1 cellular context compared by ENCODE assay signal in genomic region chr6:31008165-31008564, GRCh38.
TF ChIP-seq lines count a peak whose summit lies in the region.

No MANE protein-coding gene starts in this region.

TF ChIP-seq in H1, 55 proteins besides CTCF, POLR2A, EP300 and RAD21:
- TF ChIP-seq SUZ12 (IDR thresholded peaks at IDR 0.05; ENCODE audit: low read length) (no peak), E2F6 (IDR thresholded peaks at IDR 0.05) (no peak), POLR2AphosphoS5 (IDR thresholded peaks at IDR 0.05; ENCODE audit: low read depth, low read length) (no peak), CREB1 (IDR thresholded peaks at IDR 0.05) (no peak), SIN3A (conservative IDR thresholded peaks at IDR 0.05 in 1 of 2, IDR thresholded peaks at IDR 0.05 in 1 of 2; ENCODE audit: low read depth in 1 of 2, low read length in 2 of 2) (no peak)
- TF ChIP-seq, protein P1, sequence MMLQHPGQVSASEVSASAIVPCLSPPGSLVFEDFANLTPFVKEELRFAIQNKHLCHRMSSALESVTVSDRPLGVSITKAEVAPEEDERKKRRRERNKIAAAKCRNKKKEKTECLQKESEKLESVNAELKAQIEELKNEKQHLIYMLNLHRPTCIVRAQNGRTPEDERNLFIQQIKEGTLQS (IDR thresholded peaks at IDR 0.05; ENCODE audit: insufficient read depth, low read depth, low read length): no peak
- TF ChIP-seq, protein P2, sequence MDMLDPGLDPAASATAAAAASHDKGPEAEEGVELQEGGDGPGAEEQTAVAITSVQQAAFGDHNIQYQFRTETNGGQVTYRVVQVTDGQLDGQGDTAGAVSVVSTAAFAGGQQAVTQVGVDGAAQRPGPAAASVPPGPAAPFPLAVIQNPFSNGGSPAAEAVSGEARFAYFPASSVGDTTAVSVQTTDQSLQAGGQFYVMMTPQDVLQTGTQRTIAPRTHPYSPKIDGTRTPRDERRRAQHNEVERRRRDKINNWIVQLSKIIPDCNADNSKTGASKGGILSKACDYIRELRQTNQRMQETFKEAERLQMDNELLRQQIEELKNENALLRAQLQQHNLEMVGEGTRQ (IDR thresholded peaks at IDR 0.05; ENCODE audit: low read length): no peak
TF ChIP-seq in H1: peak in this region for 0.
